ENCODE assay signal across 7 cellular contexts in the genomic region with DNA sequence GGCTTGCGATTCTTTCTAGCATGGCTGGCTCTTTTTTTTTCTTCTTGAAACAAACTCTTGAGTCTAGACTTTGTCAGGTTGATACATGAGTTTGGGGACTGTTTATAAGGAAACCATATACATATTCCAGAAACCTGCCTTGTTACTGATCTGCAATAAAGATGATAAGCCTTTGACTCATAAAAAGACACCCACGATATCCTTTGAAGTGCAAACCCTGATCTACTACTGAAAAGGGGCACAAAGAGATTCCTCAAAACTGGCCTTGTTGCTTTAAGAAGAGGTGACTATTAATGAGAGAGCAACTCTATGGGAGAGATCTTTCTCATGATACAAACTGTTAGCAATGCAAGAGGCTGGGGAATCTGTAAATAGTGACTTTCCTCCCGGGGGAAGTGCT.
A peak's percentile ranks its signal among the peaks of the same experiment; 100 is the strongest.
DNase-seq lines count a peak whose midpoint lies in the region; ATAC-seq, FAIRE-seq and TF ChIP-seq lines count a peak whose summit lies in the region.
"Not testable (repeated sequence)": the region's sequence is repeated elsewhere in the genome, so short reads cannot be mapped to it uniquely, and the experiment has no call there.

No MANE protein-coding gene starts in this region.

- TF ChIP-seq CTCF in HCT116 (IDR thresholded peaks at IDR 0.05 in 2 of 3, conservative IDR thresholded peaks at IDR 0.05 in 1 of 3; ENCODE audit: borderline replicate concordance in 1 of 3, insufficient read depth in 1 of 3, low read depth in 2 of 3, low read length in 2 of 3); foreskin keratinocyte (conservative IDR thresholded peaks at IDR 0.05): not testable (repeated sequence)

- H3K9me3 ChIP-seq in HCT116 (ENCODE audit: control insufficient read depth in 1 of 2, insufficient read depth in 1 of 2, low read depth in 1 of 2, low read length in 2 of 2): not testable (repeated sequence)

- not testable (repeated sequence) for H3K27me3 Mint-ChIP-seq in activated CD4-positive, alpha-beta T cell treated with anti-CD3 and anti-CD28 coated beads for 36 hours; activated T-cell treated with anti-CD3 and anti-CD28 coated beads, Interleukin-2, amount 50 U/mL, for 72 hours (ENCODE audit: low read depth); activated T-helper 17 cell treated with anti-CD3 and anti-CD28 coated beads, Interleukin-2, amount 50 U/mL, for 72 hours

- intact Hi-C loops in HCT116 (cut with micrococcal nuclease); activated CD4-positive, alpha-beta T cell treated with anti-CD3 and anti-CD28 coated beads for 36 hours (cut with DNase I, micrococcal nuclease): not testable (repeated sequence)

- H3K4me1 ChIP-seq in HCT116 (ENCODE audit: control insufficient read depth in 1 of 2, insufficient read depth in 2 of 2, low read length in 2 of 2); foreskin keratinocyte: not testable (repeated sequence)

- BruUV-seq in HCT116 (replicated peaks; lab: Mats Ljungman, UMichigan): not testable (repeated sequence)

- CTCF ChIA-PET in HCT116 (lab: Charles Lee); activated CD4-positive, alpha-beta T cell treated with anti-CD3 and anti-CD28 coated beads for 36 hours (lab: Charles Lee): not testable (repeated sequence)

- H3K27ac Mint-ChIP-seq in activated CD4-positive, alpha-beta T cell treated with anti-CD3 and anti-CD28 coated beads for 36 hours; activated T-cell treated with anti-CD3 and anti-CD28 coated beads, Interleukin-2, amount 50 U/mL, for 72 hours; activated T-helper 17 cell treated with anti-CD3 and anti-CD28 coated beads, Interleukin-2, amount 50 U/mL, for 72 hours; activated naive CD4-positive, alpha-beta T cell treated with anti-CD3 and anti-CD28 coated beads, Interleukin-2, amount 50 U/mL, for 72 hours: not testable (repeated sequence)

- H3K27me3 ChIP-seq in HCT116 (ENCODE audit: insufficient read depth, low read length); foreskin keratinocyte: not testable (repeated sequence)

- peak; percentile 33 for FAIRE-seq in colon (lab: Jason Lieb, UNC)

- not testable (repeated sequence) for TF ChIP-seq POLR2A in HCT116 (IDR thresholded peaks at IDR 0.05; ENCODE audit: borderline replicate concordance, extremely low read depth, insufficient read depth, insufficient read length)

- TF ChIP-seq RAD21 in HCT116 (IDR thresholded peaks at IDR 0.05; ENCODE audit: low read depth): not testable (repeated sequence)

- not testable (repeated sequence) for H3K9me2 ChIP-seq in HCT116 (ENCODE audit: insufficient read depth)

- not testable (repeated sequence) for H3K9ac ChIP-seq in HCT116 (ENCODE audit: low read length)

- H3K4me1 Mint-ChIP-seq in activated CD4-positive, alpha-beta T cell treated with anti-CD3 and anti-CD28 coated beads for 36 hours; activated T-cell treated with anti-CD3 and anti-CD28 coated beads, Interleukin-2, amount 50 U/mL, for 72 hours (ENCODE audit: low read depth); activated T-helper 17 cell treated with anti-CD3 and anti-CD28 coated beads, Interleukin-2, amount 50 U/mL, for 72 hours: not testable (repeated sequence)

- POLR2A ChIA-PET in HCT116 (lab: Charles Lee); activated CD4-positive, alpha-beta T cell treated with anti-CD3 and anti-CD28 coated beads for 36 hours (lab: Charles Lee): not testable (repeated sequence)

- not testable (repeated sequence) for H3K79me2 ChIP-seq in HCT116 (ENCODE audit: insufficient read depth, low read length)

- ATAC-seq in HCT116 (peak; percentile 58; the same call in 1 of the 2 replicates), foreskin keratinocyte (peak; percentile 43)
- peak; percentile 61 for ATAC-seq in activated CD4-positive, alpha-beta T cell treated with anti-CD3 and anti-CD28 coated beads for 36 hours
- peak; percentile 41 to 54 for ATAC-seq in activated T-cell treated with anti-CD3 and anti-CD28 coated beads, Interleukin-2, amount 50 U/mL, for 72 hours (replicated peaks in 1 of 2)
- peak; percentile 48 for ATAC-seq in activated T-helper 17 cell treated with anti-CD3 and anti-CD28 coated beads, Interleukin-2, amount 50 U/mL, for 72 hours (replicated peaks)
- ATAC-seq in activated naive CD4-positive, alpha-beta T cell treated with anti-CD3 and anti-CD28 coated beads, Interleukin-2, amount 50 U/mL, for 72 hours: peak; percentile 22 to 84

- DNase-seq in HCT116 (ENCODE audit: low read depth, low spot score); activated CD4-positive, alpha-beta T cell treated with anti-CD3 and anti-CD28 coated beads for 36 hours; activated T-cell treated with anti-CD3 and anti-CD28 coated beads, Interleukin-2, amount 50 U/mL, for 72 hours; activated naive CD4-positive, alpha-beta T cell treated with anti-CD3 and anti-CD28 coated beads, Interleukin-2, amount 50 U/mL, for 72 hours (ENCODE audit: low spot score in 2 of 2); foreskin keratinocyte: not testable (repeated sequence)

- not testable (repeated sequence) for H3K36me3 ChIP-seq in HCT116 (ENCODE audit: control insufficient read depth in 1 of 2, insufficient read depth in 2 of 2, low read length in 2 of 2)

- RAD21 ChIA-PET in HCT116 (lab: Charles Lee; ENCODE audit: low non-redundant PET in 1 of 2, low total read pairs in 2 of 2, uncharacterized antibody in 2 of 2, unreplicated experiment in 2 of 2): not testable (repeated sequence)

- not testable (repeated sequence) for H3K27ac ChIP-seq in HCT116 (ENCODE audit: low read depth, low read length); foreskin keratinocyte

- H4K20me1 ChIP-seq in HCT116 (ENCODE audit: insufficient read depth): not testable (repeated sequence)

- not testable (repeated sequence) for H3K36me3 Mint-ChIP-seq in activated CD4-positive, alpha-beta T cell treated with anti-CD3 and anti-CD28 coated beads for 36 hours (ENCODE audit: low read depth); activated T-cell treated with anti-CD3 and anti-CD28 coated beads, Interleukin-2, amount 50 U/mL, for 72 hours (ENCODE audit: insufficient read depth in 2 of 2); activated T-helper 17 cell treated with anti-CD3 and anti-CD28 coated beads, Interleukin-2, amount 50 U/mL, for 72 hours (ENCODE audit: low read depth); activated naive CD4-positive, alpha-beta T cell treated with anti-CD3 and anti-CD28 coated beads, Interleukin-2, amount 50 U/mL, for 72 hours

- not testable (repeated sequence) for H3K4me2 ChIP-seq in HCT116 (ENCODE audit: low read length)

- not testable (repeated sequence) for H3K4me3 Mint-ChIP-seq in activated CD4-positive, alpha-beta T cell treated with anti-CD3 and anti-CD28 coated beads for 36 hours; activated T-cell treated with anti-CD3 and anti-CD28 coated beads, Interleukin-2, amount 50 U/mL, for 72 hours; activated T-helper 17 cell treated with anti-CD3 and anti-CD28 coated beads, Interleukin-2, amount 50 U/mL, for 72 hours

- H2AFZ ChIP-seq in HCT116 (ENCODE audit: low read depth, low read length, poor library complexity, severe bottlenecking): not testable (repeated sequence)

- not testable (repeated sequence) for H3K4me3 ChIP-seq in HCT116 (replicated peaks in 1 of 2; ENCODE audit: low read depth in 1 of 2, low read length in 2 of 2)

- not testable (repeated sequence) for H3K9me3 Mint-ChIP-seq in activated CD4-positive, alpha-beta T cell treated with anti-CD3 and anti-CD28 coated beads for 36 hours (ENCODE audit: low read depth); activated T-cell treated with anti-CD3 and anti-CD28 coated beads, Interleukin-2, amount 50 U/mL, for 72 hours; activated T-helper 17 cell treated with anti-CD3 and anti-CD28 coated beads, Interleukin-2, amount 50 U/mL, for 72 hours; activated naive CD4-positive, alpha-beta T cell treated with anti-CD3 and anti-CD28 coated beads, Interleukin-2, amount 50 U/mL, for 72 hours
